In the genomic region with DNA sequence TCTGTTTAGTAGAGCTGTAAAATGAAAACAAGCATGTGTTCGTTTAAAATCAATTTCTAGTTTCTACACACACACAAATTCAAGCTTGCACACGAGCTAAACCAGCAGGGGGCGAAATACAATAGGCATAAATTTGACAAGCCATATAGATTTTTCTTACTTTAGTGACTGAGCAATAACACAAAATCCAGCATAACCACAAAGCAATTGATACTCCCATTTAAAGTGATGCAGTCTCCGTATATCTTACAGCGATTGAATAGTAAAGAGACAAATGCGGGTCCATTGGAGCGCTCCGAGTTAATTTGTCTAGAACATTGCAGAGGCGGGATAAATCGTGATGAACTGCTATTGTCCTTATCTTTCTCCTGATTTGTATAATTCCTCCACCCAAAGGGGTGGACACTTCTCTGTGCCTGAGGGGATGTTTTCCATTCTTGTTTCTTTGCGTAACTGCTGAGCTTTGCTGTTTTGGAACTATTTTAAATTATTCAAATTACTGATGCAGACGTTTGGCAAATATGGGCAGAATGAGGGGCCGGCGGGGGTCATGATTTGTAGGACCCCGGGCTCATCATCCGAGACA, we compare ENCODE assay signal across 8 cellular contexts. TPM values are rescaled to one million over a fixed set of nuclear protein-coding genes. Genes with fewer than 3 reads are reported as not detected.
DNase-seq lines count a peak whose midpoint lies in the region; ATAC-seq, FAIRE-seq and TF ChIP-seq lines count a peak whose summit lies in the region.

No MANE protein-coding gene starts in this region.

- H3K9ac ChIP-seq in muscle layer of colon (ENCODE audit: low read length): no peak overlapping the region

- FAIRE-seq in endometrium (lab: Jason Lieb, UNC): peak; percentile 84

- H3K4me1 ChIP-seq in muscle layer of colon (ENCODE audit: insufficient read depth, low read length): peaks cover 16% of the 10 kb centered on the region

- peak overlapping the region; percentile 89 to 100 (median 99) for H3K27ac Mint-ChIP-seq in CD14-positive monocyte
- peak overlapping the region; percentile 99 for H3K27ac Mint-ChIP-seq in activated CD8-positive, alpha-beta memory T cell treated with anti-CD3 and anti-CD28 coated beads, Interleukin-2, amount 10 ng/mL, durations not matched to agents 7 days and 5 days

- H3K36me3 ChIP-seq in muscle layer of colon (ENCODE audit: insufficient read depth, low read length): no peaks in the 10 kb centered on the region

- peak; percentile 8 for ATAC-seq in activated CD8-positive, alpha-beta memory T cell treated with anti-CD3 and anti-CD28 coated beads, Interleukin-2, amount 10 ng/mL, durations not matched to agents 7 days and 5 days
- ATAC-seq in HG03565 (IDR thresholded peaks at IDR 0.05; ENCODE audit: unreplicated experiment): no peak

- H3K27me3 Mint-ChIP-seq in CD14-positive monocyte (ENCODE audit: low read depth in 3 of 3): peaks cover 0 to 1% (median 0%) of the 10 kb centered on the region in 3 donors
- H3K27me3 Mint-ChIP-seq in activated CD8-positive, alpha-beta memory T cell treated with anti-CD3 and anti-CD28 coated beads, Interleukin-2, amount 10 ng/mL, durations not matched to agents 7 days and 5 days: peaks cover 3% of the 10 kb centered on the region

- H3K4me3 ChIP-seq in muscle layer of colon (ENCODE audit: low read depth in 1 of 2, low read length in 2 of 2): peak overlapping the region; percentile 55 to 90

- H3K27ac ChIP-seq in muscle layer of colon (ENCODE audit: low read depth, low read length): no peak overlapping the region

- peak overlapping the region; percentile 96 to 99 for H3K4me3 Mint-ChIP-seq in CD14-positive monocyte
- H3K4me3 Mint-ChIP-seq in activated CD8-positive, alpha-beta memory T cell treated with anti-CD3 and anti-CD28 coated beads, Interleukin-2, amount 10 ng/mL, durations not matched to agents 7 days and 5 days: peak overlapping the region; percentile 91

- H3K36me3 Mint-ChIP-seq in CD14-positive monocyte: peaks cover 0 to 2% of the 10 kb centered on the region in 2 donors
- peaks cover 7% of the 10 kb centered on the region for H3K36me3 Mint-ChIP-seq in activated CD8-positive, alpha-beta memory T cell treated with anti-CD3 and anti-CD28 coated beads, Interleukin-2, amount 10 ng/mL, durations not matched to agents 7 days and 5 days

- H3K9me3 ChIP-seq in muscle layer of colon (ENCODE audit: low read length): no peaks in the 10 kb centered on the region

- peaks cover 25% of the 10 kb centered on the region for H3K4me1 Mint-ChIP-seq in CD14-positive monocyte
- H3K4me1 Mint-ChIP-seq in activated CD8-positive, alpha-beta memory T cell treated with anti-CD3 and anti-CD28 coated beads, Interleukin-2, amount 10 ng/mL, durations not matched to agents 7 days and 5 days: peaks cover 30% of the 10 kb centered on the region

- peak; percentile 91 for TF ChIP-seq CTCF in CD14-positive monocyte (IDR thresholded peaks at IDR 0.05)

- H3K9me3 Mint-ChIP-seq in CD14-positive monocyte: peaks cover 0 to 2% (median 0%) of the 10 kb centered on the region in 7 donors
- H3K9me3 Mint-ChIP-seq in activated CD8-positive, alpha-beta memory T cell treated with anti-CD3 and anti-CD28 coated beads, Interleukin-2, amount 10 ng/mL, durations not matched to agents 7 days and 5 days (ENCODE audit: low read depth): no peaks in the 10 kb centered on the region

- DNase-seq in CD14-positive monocyte (ENCODE audit: low spot score): no peak
- peak in 64 of 76 experiments; percentile 2 to 76 (median 42) for DNase-seq in HUDEP-2 (lab: John Stamatoyannopoulos, UW; ENCODE audit: unreplicated experiment in 76 of 76)
- peak; percentile 77 for DNase-seq in NOMO-1 treated with dmso at 0.1 percent for 144 hours (lab: John Stamatoyannopoulos, UW; ENCODE audit: unreplicated experiment)
- DNase-seq in activated CD8-positive, alpha-beta memory T cell treated with anti-CD3 and anti-CD28 coated beads, Interleukin-2, amount 10 ng/mL, durations not matched to agents 7 days and 5 days: peak; percentile 83
- peak; percentile 24 to 38 for DNase-seq in stimulated activated CD8-positive, alpha-beta memory T cell treated with anti-CD3 and anti-CD28 coated beads, Interleukin-7, amount 100 ng/mL, for 1 hour (ENCODE audit: low read depth in 2 of 2)

- intact Hi-C loops in CD14-positive monocyte (cut with micrococcal nuclease): loop anchor here (2.0 to 10.0 kb wide), 5 partner anchors 38 to 352 kb away; no protein-coding TSS in a partner anchor

- no peaks in the 10 kb centered on the region for H3K27me3 ChIP-seq in muscle layer of colon (ENCODE audit: control insufficient read depth in 1 of 2, insufficient read depth in 2 of 2, low read length in 2 of 2)

- CTCF ChIA-PET in activated CD8-positive, alpha-beta memory T cell treated with anti-CD3 and anti-CD28 coated beads, Interleukin-2, amount 10 ng/mL, durations not matched to agents 7 days and 5 days (lab: Charles Lee): interaction anchor here (0.6 to 3.9 kb wide), 44 partner anchors 8 to 1053 kb away, joined by 3 to 85 read pairs (median 4); partner anchors contain the start of genes RAB1A and SERTAD2

RNA-seq across cellular contexts. Expression of gene AFTPH, which starts 1.2 kb away (rescaled TPM):
- 10 to 100 TPM; 22.3 to 28.6 TPM for polyA plus RNA-seq in CD14-positive monocyte
- total RNA-seq in activated CD8-positive, alpha-beta memory T cell treated with anti-CD3 and anti-CD28 coated beads, Interleukin-2, amount 10 ng/mL, durations not matched to agents 7 days and 5 days: 10 to 100 TPM; 32.9 to 43.5 TPM
